Comparison of ENCODE assay signal across 1 cellular context in the genomic region with DNA sequence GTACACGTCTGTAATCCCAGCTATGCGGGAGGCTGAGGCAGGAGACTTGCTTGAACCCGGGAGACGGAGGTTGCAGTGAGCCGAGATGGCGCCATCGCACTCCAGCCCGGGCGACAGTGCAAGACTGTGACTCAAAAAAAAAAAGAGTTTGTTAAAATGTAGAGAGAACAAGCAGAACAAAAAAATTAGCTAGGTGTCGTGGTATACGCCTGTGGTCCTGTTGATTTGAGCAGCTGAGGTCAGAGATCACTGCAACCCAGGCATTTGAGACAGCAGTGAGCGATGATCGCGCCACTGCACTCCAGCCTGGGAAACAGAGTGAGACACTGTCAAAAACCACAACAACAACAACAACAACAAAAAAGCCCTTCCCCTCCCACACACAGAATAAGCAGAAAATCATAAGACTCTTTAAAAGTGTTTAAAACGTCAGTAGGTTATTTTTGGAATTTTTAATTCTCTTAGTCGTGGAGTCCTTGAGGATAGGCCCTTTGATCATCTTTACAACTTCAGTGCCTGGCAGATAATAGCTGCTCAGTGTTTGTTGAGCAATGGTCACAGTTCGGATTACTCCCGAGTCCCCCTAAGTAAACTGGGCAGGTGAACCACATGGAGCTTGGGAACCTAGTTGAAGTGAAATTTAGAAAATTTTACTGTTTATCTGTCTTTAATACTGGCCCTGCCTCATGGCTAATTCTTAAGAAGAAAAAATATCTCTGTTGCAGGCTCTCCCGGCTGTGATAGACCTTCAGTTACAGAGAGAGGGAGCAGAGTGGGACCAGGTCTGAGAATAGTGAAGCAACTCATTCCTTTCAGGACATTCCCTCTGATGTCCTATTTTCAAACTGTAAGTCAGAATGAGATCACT.
TF ChIP-seq lines count a peak whose summit lies in the region.

No MANE protein-coding gene starts in this region.

TF ChIP-seq in GM23338, 12 proteins besides CTCF, POLR2A, EP300 and RAD21 (continued from another document):
- TF ChIP-seq, protein P1, sequence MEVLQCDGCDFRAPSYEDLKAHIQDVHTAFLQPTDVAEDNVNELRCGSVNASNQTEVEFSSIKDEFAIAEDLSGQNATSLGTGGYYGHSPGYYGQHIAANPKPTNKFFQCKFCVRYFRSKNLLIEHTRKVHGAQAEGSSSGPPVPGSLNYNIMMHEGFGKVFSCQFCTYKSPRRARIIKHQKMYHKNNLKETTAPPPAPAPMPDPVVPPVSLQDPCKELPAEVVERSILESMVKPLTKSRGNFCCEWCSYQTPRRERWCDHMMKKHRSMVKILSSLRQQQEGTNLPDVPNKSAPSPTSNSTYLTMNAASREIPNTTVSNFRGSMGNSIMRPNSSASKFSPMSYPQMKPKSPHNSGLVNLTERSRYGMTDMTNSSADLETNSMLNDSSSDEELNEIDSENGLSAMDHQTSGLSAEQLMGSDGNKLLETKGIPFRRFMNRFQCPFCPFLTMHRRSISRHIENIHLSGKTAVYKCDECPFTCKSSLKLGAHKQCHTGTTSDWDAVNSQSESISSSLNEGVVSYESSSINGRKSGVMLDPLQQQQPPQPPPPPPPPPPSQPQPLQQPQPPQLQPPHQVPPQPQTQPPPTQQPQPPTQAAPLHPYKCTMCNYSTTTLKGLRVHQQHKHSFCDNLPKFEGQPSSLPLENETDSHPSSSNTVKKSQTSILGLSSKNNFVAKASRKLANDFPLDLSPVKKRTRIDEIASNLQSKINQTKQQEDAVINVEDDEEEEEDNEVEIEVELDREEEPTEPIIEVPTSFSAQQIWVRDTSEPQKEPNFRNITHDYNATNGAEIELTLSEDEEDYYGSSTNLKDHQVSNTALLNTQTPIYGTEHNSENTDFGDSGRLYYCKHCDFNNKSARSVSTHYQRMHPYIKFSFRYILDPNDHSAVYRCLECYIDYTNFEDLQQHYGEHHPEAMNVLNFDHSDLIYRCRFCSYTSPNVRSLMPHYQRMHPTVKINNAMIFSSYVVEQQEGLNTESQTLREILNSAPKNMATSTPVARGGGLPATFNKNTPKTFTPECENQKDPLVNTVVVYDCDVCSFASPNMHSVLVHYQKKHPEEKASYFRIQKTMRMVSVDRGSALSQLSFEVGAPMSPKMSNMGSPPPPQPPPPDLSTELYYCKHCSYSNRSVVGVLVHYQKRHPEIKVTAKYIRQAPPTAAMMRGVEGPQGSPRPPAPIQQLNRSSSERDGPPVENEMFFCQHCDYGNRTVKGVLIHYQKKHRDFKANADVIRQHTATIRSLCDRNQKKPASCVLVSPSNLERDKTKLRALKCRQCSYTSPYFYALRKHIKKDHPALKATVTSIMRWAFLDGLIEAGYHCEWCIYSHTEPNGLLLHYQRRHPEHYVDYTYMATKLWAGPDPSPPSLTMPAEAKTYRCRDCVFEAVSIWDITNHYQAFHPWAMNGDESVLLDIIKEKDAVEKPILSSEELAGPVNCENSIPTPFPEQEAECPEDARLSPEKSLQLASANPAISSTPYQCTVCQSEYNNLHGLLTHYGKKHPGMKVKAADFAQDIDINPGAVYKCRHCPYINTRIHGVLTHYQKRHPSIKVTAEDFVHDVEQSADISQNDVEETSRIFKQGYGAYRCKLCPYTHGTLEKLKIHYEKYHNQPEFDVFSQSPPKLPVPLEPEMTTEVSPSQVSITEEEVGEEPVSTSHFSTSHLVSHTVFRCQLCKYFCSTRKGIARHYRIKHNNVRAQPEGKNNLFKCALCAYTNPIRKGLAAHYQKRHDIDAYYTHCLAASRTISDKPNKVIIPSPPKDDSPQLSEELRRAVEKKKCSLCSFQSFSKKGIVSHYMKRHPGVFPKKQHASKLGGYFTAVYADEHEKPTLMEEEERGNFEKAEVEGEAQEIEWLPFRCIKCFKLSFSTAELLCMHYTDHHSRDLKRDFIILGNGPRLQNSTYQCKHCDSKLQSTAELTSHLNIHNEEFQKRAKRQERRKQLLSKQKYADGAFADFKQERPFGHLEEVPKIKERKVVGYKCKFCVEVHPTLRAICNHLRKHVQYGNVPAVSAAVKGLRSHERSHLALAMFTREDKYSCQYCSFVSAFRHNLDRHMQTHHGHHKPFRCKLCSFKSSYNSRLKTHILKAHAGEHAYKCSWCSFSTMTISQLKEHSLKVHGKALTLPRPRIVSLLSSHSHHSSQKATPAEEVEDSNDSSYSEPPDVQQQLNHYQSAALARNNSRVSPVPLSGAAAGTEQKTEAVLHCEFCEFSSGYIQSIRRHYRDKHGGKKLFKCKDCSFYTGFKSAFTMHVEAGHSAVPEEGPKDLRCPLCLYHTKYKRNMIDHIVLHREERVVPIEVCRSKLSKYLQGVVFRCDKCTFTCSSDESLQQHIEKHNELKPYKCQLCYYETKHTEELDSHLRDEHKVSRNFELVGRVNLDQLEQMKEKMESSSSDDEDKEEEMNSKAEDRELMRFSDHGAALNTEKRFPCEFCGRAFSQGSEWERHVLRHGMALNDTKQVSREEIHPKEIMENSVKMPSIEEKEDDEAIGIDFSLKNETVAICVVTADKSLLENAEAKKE (CRISPR knock-in tag; IDR thresholded peaks at IDR 0.05) = no peak
- TF ChIP-seq EZH2 (IDR thresholded peaks at IDR 0.05; ENCODE audit: low read depth, unreplicated experiment) (no peak), EZH2phosphoT487 (IDR thresholded peaks at IDR 0.05; ENCODE audit: unreplicated experiment) (no peak), ZNF114 (CRISPR knock-in tag; IDR thresholded peaks at IDR 0.05) (no peak)
